27 cellular contexts compared by ENCODE assay signal in the genomic region with DNA sequence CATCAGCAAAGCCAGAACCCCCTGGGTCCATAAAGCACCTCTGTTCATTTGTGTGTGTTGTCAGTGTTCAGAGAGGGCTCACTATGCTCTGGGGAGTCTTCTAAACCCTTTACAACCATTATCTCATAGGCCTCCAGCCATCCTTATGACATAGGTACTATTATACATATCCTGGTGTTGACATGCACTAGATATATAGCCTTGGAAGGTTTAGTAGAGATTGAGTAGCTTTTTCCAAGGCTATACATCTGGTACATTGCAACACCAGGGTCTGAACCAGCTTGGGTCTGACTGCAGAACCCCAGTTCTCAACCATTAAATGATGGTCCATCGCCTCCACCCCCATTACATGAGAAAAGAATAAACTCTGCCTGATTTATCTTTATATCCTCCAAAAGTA.
A peak's percentile ranks its signal among the peaks of the same experiment; 100 is the strongest.
DNase-seq lines count a peak whose midpoint lies in the region; ATAC-seq and TF ChIP-seq lines count a peak whose summit lies in the region.
"Had no signal": no experiment of that assay in that cellular context is flagged by ENCODE, and none has a peak within 500 bp of the region (broad histone marks: within the 10 kb centered on the region; RNA-seq: fewer than 3 reads in every experiment).

No MANE protein-coding gene starts in this region.

- H3K4me3 ChIP-seq in fibroblast of mammary gland (ENCODE audit: control insufficient read depth, low read depth, low read length) (no peak overlapping the region), gastrocnemius medialis (no peak overlapping the region)
- H3K4me3 ChIP-seq: ovary, SJSA1 had no signal

- ATAC-seq in T-cell (replicated peaks in 1 of 4) (peak in 1 of 4 experiments; percentile 8), gastrocnemius medialis (no peak), GM21360 (IDR thresholded peaks at IDR 0.05; ENCODE audit: unreplicated experiment) (no peak)
- ATAC-seq: left ventricle myocardium superior had no signal

- no peak overlapping the region for H3K4me3 Mint-ChIP-seq in activated naive CD8-positive, alpha-beta T cell
- H3K4me3 Mint-ChIP-seq in activated naive CD8-positive, alpha-beta T cell treated with anti-CD3 and anti-CD28 coated beads for 36 hours, result no peak overlapping the region
- H3K4me3 Mint-ChIP-seq in T-cell, result no peak overlapping the region
- H3K4me3 Mint-ChIP-seq: nephron progenitor cell had no signal

- H3K9me3 ChIP-seq in gastrocnemius medialis, result no peaks in the 10 kb centered on the region
- H3K9me3 ChIP-seq: BE2C, Caco-2, ovary, SJSA1 had no signal

- H3K27me3 ChIP-seq in gastrocnemius medialis, result no peaks in the 10 kb centered on the region
- H3K27me3 ChIP-seq: BE2C, ovary, SJSA1 had no signal

- no peaks in the 10 kb centered on the region for H3K27me3 Mint-ChIP-seq in activated naive CD8-positive, alpha-beta T cell
- no peaks in the 10 kb centered on the region for H3K27me3 Mint-ChIP-seq in activated naive CD8-positive, alpha-beta T cell treated with anti-CD3 and anti-CD28 coated beads for 36 hours
- no peaks in the 10 kb centered on the region for H3K27me3 Mint-ChIP-seq in T-cell

- no peak for TF ChIP-seq POLR2A in gastrocnemius medialis (IDR thresholded peaks at IDR 0.05)

- peaks cover 0 to 19% of the 10 kb centered on the region in 2 donors for H3K36me3 ChIP-seq in gastrocnemius medialis
- H3K36me3 ChIP-seq: ovary, SJSA1 had no signal

- CTCF ChIA-PET in T-cell (lab: Charles Lee), result no interaction called here

- peak overlapping the region; percentile 72 for H3K27ac Mint-ChIP-seq in activated naive CD8-positive, alpha-beta T cell
- H3K27ac Mint-ChIP-seq in activated naive CD8-positive, alpha-beta T cell treated with anti-CD3 and anti-CD28 coated beads for 36 hours, result no peak overlapping the region
- H3K27ac Mint-ChIP-seq in T-cell, result peak overlapping the region; percentile 52 to 71
- H3K27ac Mint-ChIP-seq: nephron progenitor cell had no signal

- POLR2A ChIA-PET in T-cell (lab: Charles Lee), result interaction anchor here in 1 of 2 donors (0.6 kb wide), 1 partner anchor 16 kb away, joined by 11 read pairs; no protein-coding TSS in a partner anchor

- DNase-seq in activated naive CD8-positive, alpha-beta T cell treated with anti-CD3 and anti-CD28 coated beads for 36 hours, result no peak
- DNase-seq in T-cell (no peak), fibroblast of mammary gland (ENCODE audit: low read depth) (peak; percentile 37), gastrocnemius medialis (no peak), NCI-H2196 (lab: John Stamatoyannopoulos, UW; ENCODE audit: unreplicated experiment) (no peak), NK-92 (lab: John Stamatoyannopoulos, UW; ENCODE audit: unreplicated experiment) (no peak)
- DNase-seq: activated CD4-positive, CD25-positive, alpha-beta regulatory T cell treated with anti-CD3 and anti-CD28 coated beads, Interleukin-2, amount 50 U/mL, for 72 hours; activated T-cell treated with anti-CD3 and anti-CD28 coated beads for 4 hours; BE2C; Caco-2; dermis blood vessel endothelial cell; DMS79 treated with DMSO at 0.1 percent for 48 hours; HCEC 1CT; islet precursor cell; left ventricle myocardium superior; MM.1S; NCI-H2029; NCI-H69; nephron progenitor cell; ovary; retina; stimulated activated CD4-positive, alpha-beta T cell treated with anti-CD3 and anti-CD28 coated beads, Interleukin-2, amount 100 ng/mL, for 24 hours; trophoblast cell had no signal

- intact Hi-C loops in gastrocnemius medialis (cut with DNase I; ENCODE audit: low total_unique reads), result no loop called here

- peaks cover 86% of the 10 kb centered on the region in 2 donors for H3K4me1 ChIP-seq in gastrocnemius medialis

- H3K36me3 Mint-ChIP-seq in activated naive CD8-positive, alpha-beta T cell, result peaks cover 13% of the 10 kb centered on the region
- peaks cover 37% of the 10 kb centered on the region for H3K36me3 Mint-ChIP-seq in activated naive CD8-positive, alpha-beta T cell treated with anti-CD3 and anti-CD28 coated beads for 36 hours
- H3K36me3 Mint-ChIP-seq in T-cell, result peaks cover 42% of the 10 kb centered on the region

- no peak for TF ChIP-seq CTCF in fibroblast of mammary gland (conservative IDR thresholded peaks at IDR 0.05; ENCODE audit: control insufficient read depth, insufficient read depth, low read depth, low read length)
- no peak for TF ChIP-seq CTCF in gastrocnemius medialis (IDR thresholded peaks at IDR 0.05 in 4 of 5, conservative IDR thresholded peaks at IDR 0.05 in 1 of 5)

- H3K4me1 Mint-ChIP-seq in activated naive CD8-positive, alpha-beta T cell (ENCODE audit: low read depth), result peaks cover 67% of the 10 kb centered on the region
- H3K4me1 Mint-ChIP-seq in activated naive CD8-positive, alpha-beta T cell treated with anti-CD3 and anti-CD28 coated beads for 36 hours, result peaks cover 49% of the 10 kb centered on the region
- peaks cover 16 to 73% (median 72%) of the 10 kb centered on the region in 3 donors for H3K4me1 Mint-ChIP-seq in T-cell

- no peaks in the 10 kb centered on the region for H3K9me3 Mint-ChIP-seq in activated naive CD8-positive, alpha-beta T cell (ENCODE audit: low read depth)
- no peaks in the 10 kb centered on the region for H3K9me3 Mint-ChIP-seq in activated naive CD8-positive, alpha-beta T cell treated with anti-CD3 and anti-CD28 coated beads for 36 hours
- no peaks in the 10 kb centered on the region for H3K9me3 Mint-ChIP-seq in T-cell
- H3K9me3 Mint-ChIP-seq: nephron progenitor cell had no signal

- in situ Hi-C loops in gastrocnemius medialis (cut with MboI; ENCODE audit: low sequenced_read_pairs in 4 of 4), result no loop called here

- peak overlapping the region; percentile 24 to 67 (median 60) for H3K27ac ChIP-seq in gastrocnemius medialis
- H3K27ac ChIP-seq: KMS-11, SJSA1 had no signal
